Comparison of ENCODE assay signal across 9 cellular contexts in the genomic region with DNA sequence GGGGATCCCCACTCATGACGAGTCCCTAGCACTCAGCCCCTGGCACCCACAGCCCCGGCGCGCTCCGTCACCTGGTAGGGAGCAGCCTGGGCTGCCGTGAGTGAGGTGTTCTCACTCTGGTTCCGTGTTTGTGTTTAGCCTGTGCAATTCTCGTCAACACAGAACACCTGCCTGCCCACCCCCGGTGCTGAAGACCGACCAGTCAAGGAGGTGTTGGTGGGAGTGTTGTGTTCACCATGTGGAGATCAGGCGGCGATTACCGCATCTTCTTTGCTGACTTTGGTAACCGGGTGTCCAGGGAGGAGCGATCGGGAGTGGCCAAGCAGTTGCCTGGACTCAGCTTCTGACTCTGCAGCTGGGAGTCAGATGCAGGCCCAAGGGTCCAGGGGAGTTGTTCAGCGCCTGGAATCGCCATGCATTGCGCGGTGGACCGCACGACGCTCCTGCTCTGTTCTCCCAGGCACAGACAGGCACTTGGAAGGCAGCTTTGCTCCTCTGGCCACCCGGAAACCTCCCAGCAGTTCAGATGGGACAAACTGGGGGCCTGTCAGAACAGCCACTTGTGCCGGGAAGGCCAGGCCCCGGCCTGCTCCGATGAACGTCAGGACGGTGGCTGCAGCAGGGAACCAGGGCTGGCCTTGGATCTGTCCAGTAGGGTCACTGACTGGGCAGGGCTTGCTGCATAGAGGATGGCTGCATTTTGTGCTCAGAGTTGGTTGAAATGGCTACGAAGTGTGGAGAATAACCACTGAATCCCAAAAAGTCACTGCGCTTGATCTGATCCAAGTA. TPM values are rescaled to one million over a fixed set of nuclear protein-coding genes. Genes with fewer than 3 reads are reported as not detected.
DNase-seq lines count a peak whose midpoint lies in the region; ATAC-seq and TF ChIP-seq lines count a peak whose summit lies in the region.
"Had no signal": no experiment of that assay in that cellular context is flagged by ENCODE, and none has a peak within 500 bp of the region (broad histone marks: within the 10 kb centered on the region; RNA-seq: fewer than 3 reads in every experiment).

No MANE protein-coding gene starts in this region.

- peaks cover 18% of the 10 kb centered on the region for H3K36me3 Mint-ChIP-seq in CD8-positive, alpha-beta T cell
- peaks cover 10% of the 10 kb centered on the region for H3K36me3 Mint-ChIP-seq in central memory CD8-positive, alpha-beta T cell (ENCODE audit: insufficient read depth)

- H3K4me3 Mint-ChIP-seq in CD8-positive, alpha-beta T cell: peak overlapping the region; percentile 74
- peak overlapping the region; percentile 82 for H3K4me3 Mint-ChIP-seq in central memory CD8-positive, alpha-beta T cell

- peaks cover 11% of the 10 kb centered on the region for H3K4me1 ChIP-seq in CD8-positive, alpha-beta T cell (ENCODE audit: insufficient read depth, low read length)

- H3K27me3 ChIP-seq in CD8-positive, alpha-beta T cell (ENCODE audit: insufficient read depth, low read length): peaks cover 6% of the 10 kb centered on the region
- no peaks in the 10 kb centered on the region for H3K27me3 ChIP-seq in neural cell (ENCODE audit: insufficient read depth, low read depth, low read length)

- no peaks in the 10 kb centered on the region for H3K36me3 ChIP-seq in CD8-positive, alpha-beta T cell (ENCODE audit: insufficient read depth, low read length)
- no peaks in the 10 kb centered on the region for H3K36me3 ChIP-seq in neural cell (ENCODE audit: insufficient read depth, low read length)

- H3K27me3 Mint-ChIP-seq in CD8-positive, alpha-beta T cell (ENCODE audit: low read depth): peaks cover 3% of the 10 kb centered on the region
- peaks cover 20% of the 10 kb centered on the region for H3K27me3 Mint-ChIP-seq in central memory CD8-positive, alpha-beta T cell

- no peaks in the 10 kb centered on the region for H3F3A ChIP-seq in neural cell (ENCODE audit: insufficient read depth, low read length, poor library complexity, severe bottlenecking)

- no peak overlapping the region for H3K9ac ChIP-seq in neural cell (ENCODE audit: low read length)

- H3K9me2 ChIP-seq in neural cell (ENCODE audit: insufficient read depth, low read length): no peaks in the 10 kb centered on the region

- no peak overlapping the region for H3K27ac ChIP-seq in CD8-positive, alpha-beta T cell (ENCODE audit: low read depth, low read length)
- H3K27ac ChIP-seq in neural cell (ENCODE audit: low read length): no peak overlapping the region

- H2AFZ ChIP-seq in neural cell (ENCODE audit: low read depth, low read length): no peak overlapping the region

- TF ChIP-seq CTCF in CD8-positive, alpha-beta T cell (IDR thresholded peaks at IDR 0.05): no peak
- TF ChIP-seq CTCF in LNCaP clone FGC (IDR thresholded peaks at IDR 0.05; ENCODE audit: control insufficient read depth, extremely low read depth, insufficient read depth) (no peak), neural cell (IDR thresholded peaks at IDR 0.05; ENCODE audit: poor library complexity, severe bottlenecking) (no peak)

- no peak overlapping the region for H3K4me2 ChIP-seq in neural cell (ENCODE audit: low read length)

- no peaks in the 10 kb centered on the region for H3K9me3 ChIP-seq in CD8-positive, alpha-beta T cell (ENCODE audit: low read length)
- no peaks in the 10 kb centered on the region for H3K9me3 ChIP-seq in neural cell (ENCODE audit: low read length)

- no peak for TF ChIP-seq EP300 in neural cell (conservative IDR thresholded peaks at IDR 0.05; ENCODE audit: poor library complexity, severe bottlenecking)

- intact Hi-C loops in CD8-positive, alpha-beta T cell (cut with DNase I, micrococcal nuclease): loop anchor here (5.0 to 10.0 kb wide), 3 partner anchors 141 to 424 kb away; a partner anchor contains a TSS

- H3K4me1 Mint-ChIP-seq in CD8-positive, alpha-beta T cell (ENCODE audit: low read depth): peaks cover 21% of the 10 kb centered on the region
- H3K4me1 Mint-ChIP-seq in central memory CD8-positive, alpha-beta T cell: peaks cover 14% of the 10 kb centered on the region

- H3K27ac Mint-ChIP-seq in CD8-positive, alpha-beta T cell: peak overlapping the region; percentile 81
- peak overlapping the region; percentile 38 for H3K27ac Mint-ChIP-seq in central memory CD8-positive, alpha-beta T cell (ENCODE audit: low read depth)

- no peak for DNase-seq in CD8-positive, alpha-beta T cell
- no peak for DNase-seq in LNCaP clone FGC (ENCODE audit: low read depth)
- DNase-seq in central memory CD8-positive, alpha-beta T cell (ENCODE audit: low spot score in 2 of 2): no peak
- no peak for DNase-seq in A172 (ENCODE audit: low spot score)
- DNase-seq in hypothalamus (lab: John Stamatoyannopoulos, UW): no peak
- no peak for DNase-seq in EL
- DNase-seq: hippocampal formation had no signal

- ATAC-seq in CD8-positive, alpha-beta T cell: no peak
- ATAC-seq in central memory CD8-positive, alpha-beta T cell (replicated peaks; ENCODE audit: extremely low read depth, poor library complexity, severe bottlenecking): no peak
- ATAC-seq in HG03280 (IDR thresholded peaks at IDR 0.05; ENCODE audit: unreplicated experiment): no peak

- peak overlapping the region; percentile 79 for H3K4me3 ChIP-seq in CD8-positive, alpha-beta T cell (ENCODE audit: low read depth, low read length)
- H3K4me3 ChIP-seq in LNCaP clone FGC (ENCODE audit: low read depth, low read length) (peak overlapping the region; percentile 88), neural cell (ENCODE audit: low read length) (peak overlapping the region; percentile 88)

- CTCF ChIA-PET in CD8-positive, alpha-beta T cell (lab: Charles Lee): interaction anchor here (3.2 kb wide), 1 partner anchor 25 kb away, joined by 17 read pairs; no protein-coding TSS in a partner anchor

- H3K9me3 Mint-ChIP-seq in CD8-positive, alpha-beta T cell: no peaks in the 10 kb centered on the region
- H3K9me3 Mint-ChIP-seq in central memory CD8-positive, alpha-beta T cell: no peaks in the 10 kb centered on the region

- POLR2A ChIA-PET in CD8-positive, alpha-beta T cell (lab: Charles Lee): interaction anchor here (1.4 kb wide), 1 partner anchor 9 kb away, joined by 4 read pairs; no protein-coding TSS in a partner anchor

- no peaks in the 10 kb centered on the region for H4K20me1 ChIP-seq in neural cell (ENCODE audit: insufficient read depth)

- TF ChIP-seq RAD21 in neural cell (conservative IDR thresholded peaks at IDR 0.05): no peak

- no peaks in the 10 kb centered on the region for H3K79me2 ChIP-seq in neural cell (replicated peaks; ENCODE audit: insufficient read depth, low read length)

TF ChIP-seq in neural cell, 6 proteins besides CTCF, POLR2A, EP300 and RAD21:
- TF ChIP-seq, protein P1, sequence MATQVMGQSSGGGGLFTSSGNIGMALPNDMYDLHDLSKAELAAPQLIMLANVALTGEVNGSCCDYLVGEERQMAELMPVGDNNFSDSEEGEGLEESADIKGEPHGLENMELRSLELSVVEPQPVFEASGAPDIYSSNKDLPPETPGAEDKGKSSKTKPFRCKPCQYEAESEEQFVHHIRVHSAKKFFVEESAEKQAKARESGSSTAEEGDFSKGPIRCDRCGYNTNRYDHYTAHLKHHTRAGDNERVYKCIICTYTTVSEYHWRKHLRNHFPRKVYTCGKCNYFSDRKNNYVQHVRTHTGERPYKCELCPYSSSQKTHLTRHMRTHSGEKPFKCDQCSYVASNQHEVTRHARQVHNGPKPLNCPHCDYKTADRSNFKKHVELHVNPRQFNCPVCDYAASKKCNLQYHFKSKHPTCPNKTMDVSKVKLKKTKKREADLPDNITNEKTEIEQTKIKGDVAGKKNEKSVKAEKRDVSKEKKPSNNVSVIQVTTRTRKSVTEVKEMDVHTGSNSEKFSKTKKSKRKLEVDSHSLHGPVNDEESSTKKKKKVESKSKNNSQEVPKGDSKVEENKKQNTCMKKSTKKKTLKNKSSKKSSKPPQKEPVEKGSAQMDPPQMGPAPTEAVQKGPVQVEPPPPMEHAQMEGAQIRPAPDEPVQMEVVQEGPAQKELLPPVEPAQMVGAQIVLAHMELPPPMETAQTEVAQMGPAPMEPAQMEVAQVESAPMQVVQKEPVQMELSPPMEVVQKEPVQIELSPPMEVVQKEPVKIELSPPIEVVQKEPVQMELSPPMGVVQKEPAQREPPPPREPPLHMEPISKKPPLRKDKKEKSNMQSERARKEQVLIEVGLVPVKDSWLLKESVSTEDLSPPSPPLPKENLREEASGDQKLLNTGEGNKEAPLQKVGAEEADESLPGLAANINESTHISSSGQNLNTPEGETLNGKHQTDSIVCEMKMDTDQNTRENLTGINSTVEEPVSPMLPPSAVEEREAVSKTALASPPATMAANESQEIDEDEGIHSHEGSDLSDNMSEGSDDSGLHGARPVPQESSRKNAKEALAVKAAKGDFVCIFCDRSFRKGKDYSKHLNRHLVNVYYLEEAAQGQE (IDR thresholded peaks at IDR 0.05; ENCODE audit: borderline replicate concordance): no peak
- TF ChIP-seq POLR2AphosphoS5 (IDR thresholded peaks at IDR 0.05): no peak
- TF ChIP-seq MXI1 (conservative IDR thresholded peaks at IDR 0.05; ENCODE audit: poor library complexity, severe bottlenecking): no peak
- no peak for TF ChIP-seq SMC3 (conservative IDR thresholded peaks at IDR 0.05; ENCODE audit: poor library complexity)
- no peak for TF ChIP-seq TAF1 (IDR thresholded peaks at IDR 0.05; ENCODE audit: low read depth)
- no peak for TF ChIP-seq EZH2 (IDR thresholded peaks at IDR 0.05; ENCODE audit: borderline replicate concordance, insufficient read depth, low read length, poor library complexity, severe bottlenecking)

RNA-seq across cellular contexts. Expression of a gene that starts 28.2 kb away (rescaled TPM):
- 10 to 100 TPM; 82.2 to 85.2 TPM for total RNA-seq in CD8-positive, alpha-beta T cell
- 27.7 and 33.6 TPM in 2 replicates for polyA plus RNA-seq in neural cell
- polyA minus RNA-seq in neural cell: 35.1 and 38.1 TPM in 2 replicates
- 33.3 and 34.7 TPM in 2 replicates for total RNA-seq in A172 (2014; rRNA removed; shearing (Covaris generic))

RNA-seq across cellular contexts. Expression of a gene that starts 53.1 kb away (rescaled TPM):
- total RNA-seq in CD8-positive, alpha-beta T cell: 1 to 10 TPM; 1.8 to 2.0 TPM
- polyA plus RNA-seq in neural cell: 3.0 and 4.0 TPM in 2 replicates
- polyA minus RNA-seq in neural cell: 3.8 and 4.9 TPM in 2 replicates
- total RNA-seq in A172 (2014; rRNA removed; shearing (Covaris generic)): 4.7 and 5.8 TPM in 2 replicates
